Comparison of ENCODE assay signal across 8 cellular contexts in the genomic region with DNA sequence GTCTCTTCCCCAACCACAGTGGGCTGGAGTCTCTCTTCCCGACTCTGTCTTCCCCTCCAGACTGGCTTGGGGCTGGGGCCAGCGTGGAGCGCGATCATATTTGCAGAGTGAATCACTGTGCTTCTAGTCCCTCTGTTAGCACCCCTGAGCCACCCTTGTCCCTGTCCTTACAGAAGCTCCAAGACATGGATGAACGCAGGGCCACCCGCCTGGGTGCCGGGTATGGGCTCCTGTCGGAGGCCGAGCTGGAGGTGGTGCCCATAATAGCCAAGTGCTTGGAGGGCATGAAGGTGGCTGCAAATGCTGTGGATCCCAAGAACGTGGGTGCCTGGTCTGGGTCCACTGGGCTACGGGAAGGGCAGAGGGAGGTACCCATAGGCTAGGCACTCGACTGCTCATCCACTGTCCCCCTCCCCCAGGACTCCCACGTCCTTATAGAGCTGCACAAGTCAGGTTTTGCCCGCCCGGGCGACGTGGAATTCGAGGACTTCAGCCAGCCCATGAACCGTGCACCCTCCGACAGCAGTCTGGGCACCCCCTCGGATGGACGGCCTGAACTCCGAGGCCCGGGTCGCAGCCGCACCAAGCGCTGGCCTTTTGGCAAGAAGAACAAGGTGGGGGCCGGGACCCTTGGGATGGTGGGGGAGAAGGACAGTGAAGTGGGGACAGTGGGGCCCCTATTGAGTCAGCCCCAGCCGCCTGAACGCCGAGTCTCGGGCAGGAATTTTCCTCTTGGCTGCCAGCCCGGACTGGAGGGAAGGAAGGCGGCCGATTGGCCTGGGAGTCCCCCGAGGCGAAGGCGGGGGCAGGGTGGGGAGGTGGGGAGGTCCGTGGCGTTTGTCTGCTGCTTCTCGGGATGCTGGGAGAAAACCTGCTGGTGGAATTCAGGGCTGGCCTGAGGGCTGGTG. TPM values are rescaled to one million over a fixed set of nuclear protein-coding genes. Genes with fewer than 3 reads are reported as not detected.
DNase-seq lines count a peak whose midpoint lies in the region; ATAC-seq and TF ChIP-seq lines count a peak whose summit lies in the region.

No MANE protein-coding gene starts in this region.

- H3K36me3 ChIP-seq in mammary epithelial cell (ENCODE audit: insufficient read depth, low read length), result peaks cover 18% of the 10 kb centered on the region
- H3K36me3 ChIP-seq in thoracic aorta, result peaks cover 39% of the 10 kb centered on the region

- no peaks in the 10 kb centered on the region for H3K27me3 ChIP-seq in mammary epithelial cell (ENCODE audit: insufficient read depth, low read length)
- H3K27me3 ChIP-seq in thoracic aorta (replicated peaks; ENCODE audit: insufficient read depth), result no peaks in the 10 kb centered on the region

- POLR2A ChIA-PET in GM10248 (lab: Yijun Ruan, JAX), result no interaction called here

- no peaks in the 10 kb centered on the region for H3K9me3 ChIP-seq in mammary epithelial cell (replicated peaks; ENCODE audit: insufficient read depth, low read length)
- no peaks in the 10 kb centered on the region for H3K9me3 ChIP-seq in thoracic aorta

- H2AFZ ChIP-seq in mammary epithelial cell (ENCODE audit: low read depth, low read length), result peak overlapping the region; percentile 43

- H3K9me3 Mint-ChIP-seq in stimulated activated effector memory CD8-positive, alpha-beta T cell treated with anti-CD3 and anti-CD28 coated beads, Interleukin-12 subunit alpha, Interleukin-12 subunit beta, amount 100 ng/mL, for 72 hours, result no peaks in the 10 kb centered on the region

- in situ Hi-C loops in mammary epithelial cell (cut with MboI; ENCODE audit: low sequenced_read_pairs in 2 of 2), result no loop called here

- no TSS peak for BruUV-seq in mammary epithelial cell (replicated peaks; lab: Mats Ljungman, UMichigan)

- no peak overlapping the region for H3K4me3 Mint-ChIP-seq in stimulated activated effector memory CD8-positive, alpha-beta T cell treated with anti-CD3 and anti-CD28 coated beads, Interleukin-12 subunit alpha, Interleukin-12 subunit beta, amount 100 ng/mL, for 72 hours

- H3K4me3 ChIP-seq in mammary epithelial cell (replicated peaks in 1 of 3; ENCODE audit: insufficient read depth in 1 of 3, low read depth in 2 of 3, low read length in 3 of 3), result peak overlapping the region in 1 of 3 experiments; percentile 13
- peak overlapping the region; percentile 48 for H3K4me3 ChIP-seq in thoracic aorta

- peaks cover 15% of the 10 kb centered on the region for H3K4me1 Mint-ChIP-seq in stimulated activated effector memory CD8-positive, alpha-beta T cell treated with anti-CD3 and anti-CD28 coated beads, Interleukin-12 subunit alpha, Interleukin-12 subunit beta, amount 100 ng/mL, for 72 hours

- H3K4me2 ChIP-seq in mammary epithelial cell (ENCODE audit: insufficient read depth, low read depth, low read length), result peak overlapping the region; percentile 85

- H3K36me3 Mint-ChIP-seq in stimulated activated effector memory CD8-positive, alpha-beta T cell treated with anti-CD3 and anti-CD28 coated beads, Interleukin-12 subunit alpha, Interleukin-12 subunit beta, amount 100 ng/mL, for 72 hours, result peaks cover 93% of the 10 kb centered on the region

- CTCF ChIA-PET in mammary epithelial cell (lab: Charles Lee; ENCODE audit: low non-redundant PET), result no interaction called here
- CTCF ChIA-PET in GM10248 (lab: Yijun Ruan, JAX), result interaction anchor here (0.9 to 1.4 kb wide), 2 partner anchors 118 to 119 kb away, joined by 3 to 4 read pairs; no protein-coding TSS in a partner anchor

- no peak overlapping the region for H3K27ac Mint-ChIP-seq in stimulated activated effector memory CD8-positive, alpha-beta T cell treated with anti-CD3 and anti-CD28 coated beads, Interleukin-12 subunit alpha, Interleukin-12 subunit beta, amount 100 ng/mL, for 72 hours

- H4K20me1 ChIP-seq in mammary epithelial cell (ENCODE audit: insufficient read depth, low read length), result no peaks in the 10 kb centered on the region

- intact Hi-C loops in mammary epithelial cell (cut with micrococcal nuclease), result no loop called here

- DNase-seq in NCI-H2029 (lab: John Stamatoyannopoulos, UW) (peak; percentile 27), NCI-H2029 treated with DMSO at 0.1 percent for 48 hours (lab: John Stamatoyannopoulos, UW) (no peak), mammary epithelial cell (peak; percentile 84), left lobe of liver (ENCODE audit: low spot score) (no peak), thoracic aorta (ENCODE audit: low spot score) (no peak), GM10248 (ENCODE audit: extremely low spot score) (no peak)
- no peak for DNase-seq in effector CD4-positive, alpha-beta T cell
- no peak for DNase-seq in stimulated activated effector memory CD8-positive, alpha-beta T cell treated with anti-CD3 and anti-CD28 coated beads, Interleukin-12 subunit alpha, Interleukin-12 subunit beta, amount 100 ng/mL, for 72 hours (ENCODE audit: low spot score in 2 of 2)

- TF ChIP-seq CTCF in mammary epithelial cell (conservative IDR thresholded peaks at IDR 0.05 in 1 of 2, IDR thresholded peaks at IDR 0.05 in 1 of 2; ENCODE audit: extremely low read depth in 1 of 2, insufficient read depth in 1 of 2, low read depth in 1 of 2, low read length in 2 of 2) (no peak), thoracic aorta (IDR thresholded peaks at IDR 0.05) (peak; percentile 14), GM10248 (IDR thresholded peaks at IDR 0.05; ENCODE audit: control extremely low read depth, extremely low read depth, low read depth, missing control alignments) (no peak)

- WGBS in mammary epithelial cell (ENCODE audit: low coverage, missing lambda C conversion rate), result 26% methylated on average over 15 of the region's 41 CpGs

- H3K79me2 ChIP-seq in mammary epithelial cell (ENCODE audit: insufficient read depth, low read length), result peaks cover 49% of the 10 kb centered on the region

- ATAC-seq in left lobe of liver (peak; percentile 54), thoracic aorta (ENCODE audit: insufficient number of reproducible peaks, low FRiP score, low read depth) (peak; percentile 63)
- no peak for ATAC-seq in stimulated activated effector memory CD8-positive, alpha-beta T cell treated with anti-CD3 and anti-CD28 coated beads, Interleukin-12 subunit alpha, Interleukin-12 subunit beta, amount 100 ng/mL, for 72 hours

- H3K9ac ChIP-seq in mammary epithelial cell (ENCODE audit: insufficient read depth, low read length), result peak overlapping the region; percentile 29

- dilution Hi-C loops in mammary epithelial cell (cut with HindIII; ENCODE audit: low sequenced_read_pairs), result no loop called here

- peaks cover 29% of the 10 kb centered on the region for H3K4me1 ChIP-seq in mammary epithelial cell (ENCODE audit: insufficient read depth, low read length)
- peaks cover 15 to 46% of the 10 kb centered on the region in 2 donors for H3K4me1 ChIP-seq in thoracic aorta (ENCODE audit: control insufficient read depth in 1 of 2, low read depth in 2 of 2)

- H3K27ac ChIP-seq in mammary epithelial cell (ENCODE audit: insufficient read depth, low read depth, low read length) (peak overlapping the region; percentile 71), thoracic aorta (peak overlapping the region; percentile 81 to 84)

RNA-seq across cellular contexts. Expression of gene TRIP10, which starts 5.2 kb away (rescaled TPM):
- total RNA-seq in mammary epithelial cell, result 10 to 100 TPM; 45.0 to 73.3 TPM
- polyA plus RNA-seq in mammary epithelial cell, result 46.8 TPM
- 28.9 TPM for polyA minus RNA-seq in mammary epithelial cell
- 9.0 TPM for total RNA-seq in left lobe of liver
- 100 to 1,000 TPM in 1 of 2 donors, 10 to 100 TPM in 1; 98.2 to 105 TPM for total RNA-seq in thoracic aorta

RNA-seq across cellular contexts. Expression of gene GPR108, which starts 7.3 kb away (rescaled TPM):
- 10 to 100 TPM; 50.2 to 95.9 TPM for total RNA-seq in mammary epithelial cell
- polyA plus RNA-seq in mammary epithelial cell, result 75.9 TPM
- polyA minus RNA-seq in mammary epithelial cell, result 230 TPM
- 28.8 TPM for total RNA-seq in left lobe of liver
- total RNA-seq in thoracic aorta, result 10 to 100 TPM; 32.2 to 84.2 TPM

RNA-seq across cellular contexts. Expression of gene SH2D3A, which starts 22.6 kb away (rescaled TPM):
- total RNA-seq in mammary epithelial cell, result 10 to 100 TPM; 59.0 to 95.1 TPM
- polyA plus RNA-seq in mammary epithelial cell, result 31.9 TPM
- 31.9 TPM for polyA minus RNA-seq in mammary epithelial cell
- total RNA-seq in left lobe of liver, result 1.1 TPM
- total RNA-seq in thoracic aorta, result 1 to 10 TPM in 1 of 2 donors, under 1 TPM in 1; 0.68 to 7.1 TPM

RNA-seq across cellular contexts. Expression of gene C3, which starts 24.2 kb away (rescaled TPM):
- total RNA-seq in mammary epithelial cell (100 to 1,000 TPM in 1 of 2 donors, 10 to 100 TPM in 1; 20.5 to 122 TPM), left lobe of liver (11,297 TPM), thoracic aorta (100 to 1,000 TPM; 277 to 754 TPM)
- polyA plus RNA-seq in mammary epithelial cell, result 142 TPM
- 403 TPM for polyA minus RNA-seq in mammary epithelial cell

RNA-seq across cellular contexts. Expression of gene VAV1, which starts 27.9 kb away (rescaled TPM):
- total RNA-seq in mammary epithelial cell, result under 1 TPM; 0.17 to 0.96 TPM
- polyA plus RNA-seq in mammary epithelial cell, result not detected
- not detected for polyA minus RNA-seq in mammary epithelial cell
- total RNA-seq in left lobe of liver, result 3.1 TPM
- total RNA-seq in thoracic aorta, result 10 to 100 TPM in 1 of 2 donors, 1 to 10 TPM in 1; 7.6 to 12.2 TPM

Comparison
In these comparisons a context has a peak if more than half of its experiments do, and no peak if none do; other contexts are left out.
1. DNase-seq: peak in NCI-H2029 (single experiment) and mammary epithelial cell (single experiment); none in NCI-H2029 treated with DMSO at 0.1 percent for 48 hours (single experiment), left lobe of liver (single experiment), thoracic aorta (single experiment), effector CD4-positive, alpha-beta T cell (single experiment), GM10248 (single experiment) and stimulated activated effector memory CD8-positive, alpha-beta T cell treated with anti-CD3 and anti-CD28 coated beads, Interleukin-12 subunit alpha, Interleukin-12 subunit beta, amount 100 ng/mL, for 72 hours (0 of 2).
2. RNA of gene SH2D3A, which starts 22.6 kb away (total RNA-seq): 59.0 to 95.1 TPM in mammary epithelial cell; 0.68 to 7.1 TPM in thoracic aorta and 1.1 TPM in left lobe of liver (single experiment); every median in the first group is over 4 times any median in the second.